Comparison of ENCODE assay signal across 13 cellular contexts in the genomic region with DNA sequence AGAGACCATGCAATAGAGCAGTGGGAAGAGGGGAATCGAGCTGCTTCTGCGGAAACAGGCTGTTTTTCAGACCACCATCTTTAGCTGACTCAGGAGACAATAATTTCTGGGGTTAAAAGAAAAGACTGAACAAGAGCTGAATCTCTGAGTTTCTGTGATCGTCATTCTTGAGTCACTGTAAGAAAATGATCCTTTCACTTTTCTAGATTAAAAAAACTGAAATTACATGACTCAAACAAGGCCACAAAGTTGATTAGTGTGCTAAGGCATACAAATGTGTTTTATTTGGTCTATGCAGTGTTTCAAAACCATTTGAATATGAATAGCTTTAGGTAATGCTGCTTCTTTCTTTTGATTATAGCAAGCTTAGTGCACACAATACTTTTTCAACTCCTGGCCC.
DNase-seq lines count a peak whose midpoint lies in the region; ATAC-seq and TF ChIP-seq lines count a peak whose summit lies in the region.
"Had no signal": no experiment of that assay in that cellular context is flagged by ENCODE, and none has a peak within 500 bp of the region (broad histone marks: within the 10 kb centered on the region; RNA-seq: fewer than 3 reads in every experiment).

No MANE protein-coding gene starts in this region.

- H3K27me3 ChIP-seq in adipocyte (replicated peaks; ENCODE audit: control insufficient read depth, insufficient read depth, low read length): no peaks in the 10 kb centered on the region
- no peaks in the 10 kb centered on the region for H3K27me3 ChIP-seq in kidney epithelial cell (ENCODE audit: control insufficient read depth, insufficient read depth, low read length)

- ATAC-seq in HG03196 (IDR thresholded peaks at IDR 0.05; ENCODE audit: unreplicated experiment): no peak
- no peak for ATAC-seq in GM21381 (IDR thresholded peaks at IDR 0.05; ENCODE audit: unreplicated experiment)

- no peaks in the 10 kb centered on the region for H3K36me3 ChIP-seq in adipocyte (ENCODE audit: control insufficient read depth, insufficient read depth, low read length, severe bottlenecking)
- H3K36me3 ChIP-seq in kidney epithelial cell (ENCODE audit: control insufficient read depth, insufficient read depth, low read length): no peaks in the 10 kb centered on the region

- H3K4me3 ChIP-seq in adipocyte (ENCODE audit: low read length) (no peak overlapping the region), kidney epithelial cell (ENCODE audit: low read depth, low read length) (no peak overlapping the region)

- DNase-seq in AG08396 (ENCODE audit: low spot score): peak; percentile 75
- DNase-seq in HCEC 1CT: peak; percentile 84
- DNase-seq in adipocyte (ENCODE audit: low read depth): peak; percentile 66
- DNase-seq in kidney epithelial cell (ENCODE audit: low read depth): peak; percentile 43
- DNase-seq in NCI-H510A treated with DMSO at 0.1 percent for 48 hours (lab: John Stamatoyannopoulos, UW): no peak
- no peak for DNase-seq in HuH-7 (ENCODE audit: low spot score)
- DNase-seq: activated CD4-positive, alpha-beta memory T cell treated with anti-CD3 and anti-CD28 coated beads for 36 hours; caudate nucleus; CD4-positive, alpha-beta memory T cell; NCI-H2029; nephron progenitor cell had no signal

- no peak for TF ChIP-seq CTCF in kidney epithelial cell (IDR thresholded peaks at IDR 0.05; ENCODE audit: insufficient read depth, low read length, poor library complexity, severe bottlenecking)

- H3K9me3 ChIP-seq in adipocyte (ENCODE audit: control insufficient read depth, low read length): no peaks in the 10 kb centered on the region

- H3K9ac ChIP-seq in adipocyte (ENCODE audit: low read length): no peak overlapping the region

- no peaks in the 10 kb centered on the region for H3K4me1 ChIP-seq in adipocyte (ENCODE audit: control insufficient read depth, insufficient read depth, low read length)

Comparison
In these comparisons a context has a peak if more than half of its experiments do, and no peak if none do; other contexts are left out.
1. DNase-seq: peak in AG08396 (single experiment), HCEC 1CT (single experiment), adipocyte (single experiment) and kidney epithelial cell (single experiment); none in NCI-H510A treated with DMSO at 0.1 percent for 48 hours (single experiment) and HuH-7 (single experiment).